ENCODE assay signal across 22 cellular contexts in genomic region chr7:27873006-27873295, GRCh38.
DNase-seq lines count a peak whose midpoint lies in the region; ATAC-seq and TF ChIP-seq lines count a peak whose summit lies in the region.
"Had no signal": no experiment of that assay in that cellular context is flagged by ENCODE, and none has a peak within 500 bp of the region (broad histone marks: within the 10 kb centered on the region; RNA-seq: fewer than 3 reads in every experiment).

No MANE protein-coding gene starts in this region.

- no peaks in the 10 kb centered on the region for H3K36me3 ChIP-seq in body of pancreas (replicated peaks in 1 of 2; ENCODE audit: insufficient read depth in 1 of 2, low read depth in 2 of 2)

- no peaks in the 10 kb centered on the region for H3K36me3 Mint-ChIP-seq in nephron (ENCODE audit: low read depth)

- H3K4me3 ChIP-seq in body of pancreas, result no peak overlapping the region
- H3K4me3 ChIP-seq in fibroblast of villous mesenchyme (ENCODE audit: low read depth, low read length), result no peak overlapping the region
- H3K4me3 ChIP-seq: MG63 had no signal

- no peaks in the 10 kb centered on the region for H3K9me3 ChIP-seq in body of pancreas
- H3K9me3 ChIP-seq: MG63 had no signal

- TF ChIP-seq CTCF in body of pancreas (IDR thresholded peaks at IDR 0.05) (no peak), fibroblast of villous mesenchyme (IDR thresholded peaks at IDR 0.05; ENCODE audit: insufficient read depth, low read depth, low read length) (no peak), nephron (IDR thresholded peaks at IDR 0.05; ENCODE audit: unreplicated experiment in 3 of 3) (no peak)

- no peak overlapping the region for H3K4me3 Mint-ChIP-seq in nephron

- TF ChIP-seq POLR2A in body of pancreas (IDR thresholded peaks at IDR 0.05), result no peak

- peak overlapping the region in 2 of 3 experiments; percentile 48 to 57 for H3K27ac Mint-ChIP-seq in nephron

- peaks cover 4% of the 10 kb centered on the region for H3K27me3 Mint-ChIP-seq in nephron (ENCODE audit: low read depth)

- intact Hi-C loops in body of pancreas (cut with DNase I), result no loop called here
- intact Hi-C loops in left ventricle myocardium superior (cut with micrococcal nuclease), result no loop called here

- H3K27me3 ChIP-seq in body of pancreas, result no peaks in the 10 kb centered on the region
- H3K27me3 ChIP-seq: MG63 had no signal

- H3K9me3 Mint-ChIP-seq in nephron, result no peaks in the 10 kb centered on the region

- H3K4me1 ChIP-seq in body of pancreas, result peaks cover 65% of the 10 kb centered on the region

- DNase-seq in body of pancreas, result no peak
- DNase-seq in fibroblast of villous mesenchyme (ENCODE audit: low read depth), result peak; percentile 28
- DNase-seq in NCI-H345 (lab: John Stamatoyannopoulos, UW), result no peak
- DNase-seq in NCI-H345 treated with DMSO at 0.1 percent for 48 hours (lab: John Stamatoyannopoulos, UW; ENCODE audit: unreplicated experiment), result no peak
- no peak for DNase-seq in activated CD4-positive, CD25-positive, alpha-beta regulatory T cell treated with anti-CD3 and anti-CD28 coated beads, Interleukin-2, amount 50 U/mL, for 72 hours
- DNase-seq in left ventricle myocardium superior, result no peak
- DNase-seq: ACHN, COR-L47, GF-D8, GOT3, Kasumi-1, MG63, NCI-H1048, NCI-H1436, NCI-H2029, NCI-H2171 treated with DMSO at 0.1 percent for 48 hours, NCI-H510A, NCI-H774, OCI-M1, Right ventricle myocardium superior had no signal

- peaks cover 19% of the 10 kb centered on the region for H3K4me1 Mint-ChIP-seq in nephron

- H3K27ac ChIP-seq in body of pancreas, result peak overlapping the region; percentile 70 to 79 (median 76)

- 54 to 56% methylated on average over 6 of the region's 6 CpGs for WGBS in body of pancreas, 2 donors

- ATAC-seq in body of pancreas, result no peak
- ATAC-seq in left ventricle myocardium superior, result no peak
- ATAC-seq: HCT116 had no signal
